ENCODE assay signal across 8 cellular contexts in the genomic region with DNA sequence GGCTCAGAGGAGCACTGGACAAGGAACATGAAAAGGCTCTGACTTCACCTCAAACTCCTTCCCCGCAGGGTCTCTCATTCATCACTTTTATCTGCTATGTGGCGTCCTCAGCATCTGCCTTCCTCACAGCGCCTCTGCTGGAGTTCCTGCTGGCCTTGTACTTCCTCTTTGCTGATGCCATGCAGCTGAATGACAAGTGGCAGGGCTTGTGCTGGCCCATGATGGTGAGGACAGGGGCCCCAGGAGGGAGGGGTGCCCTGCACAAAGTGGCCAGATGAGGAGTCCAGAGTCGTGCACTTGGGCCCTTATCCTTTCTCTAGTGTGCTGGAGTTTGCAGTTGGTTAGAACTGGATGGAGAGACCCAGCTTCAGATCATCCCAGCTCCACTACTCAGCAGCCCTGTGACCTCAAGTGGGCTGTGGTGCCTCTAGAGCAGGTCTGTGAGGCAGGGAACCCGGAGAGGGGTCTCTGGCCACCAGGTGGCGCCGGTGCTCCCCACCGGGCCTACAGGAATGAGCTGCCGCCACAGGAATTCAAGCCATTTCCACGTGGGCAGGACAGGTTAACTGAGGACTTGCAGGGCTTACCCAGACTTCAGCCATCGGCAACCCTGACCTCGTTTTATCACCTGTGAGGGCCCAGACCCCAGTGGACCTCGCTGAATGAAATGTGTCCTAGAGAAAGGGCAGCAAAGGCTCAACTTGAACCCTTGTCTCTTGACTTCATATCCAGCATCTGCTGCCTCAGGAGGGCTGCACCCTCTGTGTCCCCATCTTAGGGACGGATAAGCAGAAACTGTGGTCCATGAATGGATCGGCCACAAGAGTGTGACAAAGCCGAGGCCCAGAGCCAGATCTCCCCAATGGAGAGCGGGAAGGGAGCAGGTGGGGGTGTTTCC. TPM values are rescaled to one million over a fixed set of nuclear protein-coding genes. Genes with fewer than 3 reads are reported as not detected.
DNase-seq lines count a peak whose midpoint lies in the region; ATAC-seq, FAIRE-seq and TF ChIP-seq lines count a peak whose summit lies in the region.

No MANE protein-coding gene starts in this region.

- ATAC-seq in HG03460 (IDR thresholded peaks at IDR 0.05; ENCODE audit: unreplicated experiment) (peak; percentile 28), GM21526 (IDR thresholded peaks at IDR 0.05; ENCODE audit: low FRiP score, unreplicated experiment) (no peak)
- peak; percentile 17 for ATAC-seq in activated CD8-positive, alpha-beta memory T cell treated with anti-CD3 and anti-CD28 coated beads, Interleukin-2, amount 10 ng/mL, durations not matched to agents 7 days and 5 days

- no peaks in the 10 kb centered on the region for H4K20me1 ChIP-seq in endothelial cell of umbilical vein (replicated peaks; ENCODE audit: control insufficient read depth, extremely low read depth, insufficient read depth, low read length)

- H3K36me3 Mint-ChIP-seq in activated CD8-positive, alpha-beta memory T cell treated with anti-CD3 and anti-CD28 coated beads, Interleukin-2, amount 10 ng/mL, durations not matched to agents 7 days and 5 days: peaks cover 38% of the 10 kb centered on the region

- no TSS peak for BruUV-seq in endothelial cell of umbilical vein (replicated peaks; lab: Mats Ljungman, UMichigan)

- no peak overlapping the region for H3K4me2 ChIP-seq in endothelial cell of umbilical vein (ENCODE audit: insufficient read depth, low read length)

- intact Hi-C loops in endothelial cell of umbilical vein (cut with micrococcal nuclease): loop anchor here (1.0 to 5.0 kb wide), 3 partner anchors 54 to 259 kb away; no protein-coding TSS in a partner anchor

- H3K79me2 ChIP-seq in endothelial cell of umbilical vein (ENCODE audit: control insufficient read depth, insufficient read depth, low read length): peaks cover 30% of the 10 kb centered on the region

- H3K4me1 ChIP-seq in endothelial cell of umbilical vein (ENCODE audit: control insufficient read depth, extremely low read depth, insufficient read depth, low read length): peaks cover 17% of the 10 kb centered on the region

- peak overlapping the region; percentile 28 for H3K27ac ChIP-seq in endothelial cell of umbilical vein (ENCODE audit: insufficient read depth, low read depth, low read length)

- H3K4me3 ChIP-seq in GM12865 (ENCODE audit: low read depth, low read length): no peak overlapping the region
- no peak overlapping the region for H3K4me3 ChIP-seq in endothelial cell of umbilical vein (replicated peaks in 1 of 3; ENCODE audit: insufficient read depth in 1 of 3, low read depth in 1 of 3, low read length in 3 of 3)

- dilution Hi-C loops in endothelial cell of umbilical vein (cut with MboI; ENCODE audit: extremely low pct_ligation_motif_present, low sequenced_read_pairs): no loop called here

- H2AFZ ChIP-seq in endothelial cell of umbilical vein (ENCODE audit: low read depth, low read length): no peak overlapping the region

- TF ChIP-seq POLR2A in endothelial cell of umbilical vein (IDR thresholded peaks at IDR 0.05; ENCODE audit: low read depth, low read length): no peak

- POLR2A ChIA-PET in endothelial cell of umbilical vein (lab: Charles Lee): interaction anchor here (0.6 kb wide), 1 partner anchor 139 kb away, joined by 5 read pairs; no protein-coding TSS in a partner anchor

- no peak overlapping the region for H3K9ac ChIP-seq in endothelial cell of umbilical vein (replicated peaks; ENCODE audit: extremely low read depth, insufficient read depth, low read length)

- no peaks in the 10 kb centered on the region for H3K9me1 ChIP-seq in endothelial cell of umbilical vein (replicated peaks; ENCODE audit: control insufficient read depth, extremely low read depth, insufficient read depth, low read length)

- peaks cover 46% of the 10 kb centered on the region for H3K4me1 Mint-ChIP-seq in activated CD8-positive, alpha-beta memory T cell treated with anti-CD3 and anti-CD28 coated beads, Interleukin-2, amount 10 ng/mL, durations not matched to agents 7 days and 5 days

- peak; percentile 93 for FAIRE-seq in endothelial cell of umbilical vein (lab: Jason Lieb, UNC)

- H3K36me3 ChIP-seq in endothelial cell of umbilical vein (ENCODE audit: control insufficient read depth in 2 of 2, extremely low read depth in 1 of 2, insufficient read depth in 2 of 2, low read length in 2 of 2): peaks cover 20 to 38% of the 10 kb centered on the region in 2 experiments

- H3K9me3 ChIP-seq in endothelial cell of umbilical vein (replicated peaks; ENCODE audit: control insufficient read depth, insufficient read depth, low read length): no peaks in the 10 kb centered on the region

- no peaks in the 10 kb centered on the region for H3K9me3 Mint-ChIP-seq in activated CD8-positive, alpha-beta memory T cell treated with anti-CD3 and anti-CD28 coated beads, Interleukin-2, amount 10 ng/mL, durations not matched to agents 7 days and 5 days (ENCODE audit: low read depth)

- peak; percentile 78 for DNase-seq in GM12865 (ENCODE audit: low read depth)
- DNase-seq in NOMO-1 treated with DMSO at 0.1 percent for 48 hours (lab: John Stamatoyannopoulos, UW; ENCODE audit: unreplicated experiment): peak; percentile 65
- DNase-seq in activated CD8-positive, alpha-beta memory T cell treated with anti-CD3 and anti-CD28 coated beads, Interleukin-2, amount 10 ng/mL, durations not matched to agents 7 days and 5 days: peak; percentile 86
- peak; percentile 77 for DNase-seq in endothelial cell of umbilical vein (ENCODE audit: low read depth, low spot score)
- DNase-seq in midbrain (lab: John Stamatoyannopoulos, UW): peak; percentile 78
- DNase-seq in stimulated activated CD8-positive, alpha-beta memory T cell treated with anti-CD3 and anti-CD28 coated beads, Interleukin-4, amount 100 ng/mL, for 1 hour (ENCODE audit: low read depth in 2 of 2, low spot score in 1 of 2): peak; percentile 52 to 68

- H3K27ac Mint-ChIP-seq in activated CD8-positive, alpha-beta memory T cell treated with anti-CD3 and anti-CD28 coated beads, Interleukin-2, amount 10 ng/mL, durations not matched to agents 7 days and 5 days: peak overlapping the region; percentile 59

- no peak overlapping the region for H3K4me3 Mint-ChIP-seq in activated CD8-positive, alpha-beta memory T cell treated with anti-CD3 and anti-CD28 coated beads, Interleukin-2, amount 10 ng/mL, durations not matched to agents 7 days and 5 days

- CTCF ChIA-PET in activated CD8-positive, alpha-beta memory T cell treated with anti-CD3 and anti-CD28 coated beads, Interleukin-2, amount 10 ng/mL, durations not matched to agents 7 days and 5 days (lab: Charles Lee): interaction anchor here (0.6 to 4.3 kb wide), 52 partner anchors 9 to 272 kb away, joined by 3 to 36 read pairs (median 4); partner anchors contain the start of genes CKLF, CMTM4, DYNC1LI2 and NAE1
- CTCF ChIA-PET in endothelial cell of umbilical vein (lab: Charles Lee): interaction anchor here (0.6 to 6.3 kb wide), 75 partner anchors 9 to 318 kb away, joined by 3 to 171 read pairs (median 5); partner anchors contain the start of genes CKLF, CMTM4, DYNC1LI2 and NAE1

- no peaks in the 10 kb centered on the region for H3K27me3 Mint-ChIP-seq in activated CD8-positive, alpha-beta memory T cell treated with anti-CD3 and anti-CD28 coated beads, Interleukin-2, amount 10 ng/mL, durations not matched to agents 7 days and 5 days

- no peaks in the 10 kb centered on the region for H3K27me3 ChIP-seq in endothelial cell of umbilical vein (ENCODE audit: control insufficient read depth in 2 of 2, insufficient read depth in 2 of 2, low read length in 2 of 2)

- TF ChIP-seq CTCF in GM12865 (IDR thresholded peaks at IDR 0.05; ENCODE audit: insufficient read depth, low read depth, low read length, missing control alignments) (peak; percentile 91), endothelial cell of umbilical vein (IDR thresholded peaks at IDR 0.05; ENCODE audit: extremely low read depth in 1 of 2, insufficient read depth in 1 of 2, low read depth in 1 of 2, low read length in 2 of 2) (peak; percentile 99)

RNA-seq across cellular contexts. Expression of gene CMTM3, which starts 4.0 kb away (rescaled TPM):
- total RNA-seq in activated CD8-positive, alpha-beta memory T cell treated with anti-CD3 and anti-CD28 coated beads, Interleukin-2, amount 10 ng/mL, durations not matched to agents 7 days and 5 days: 10 to 100 TPM; 85.0 to 90.3 TPM
- total RNA-seq in endothelial cell of umbilical vein: 83.6 and 90.5 TPM in 2 replicates
- 86.2 and 104 TPM in 2 replicates for polyA plus RNA-seq in endothelial cell of umbilical vein
- 74.9 and 81.6 TPM in 2 replicates for polyA plus RNA-seq in endothelial cell of umbilical vein (2011; cell fraction: cytosol; rRNA removed)
- 43.1 and 45.5 TPM in 2 replicates for polyA plus RNA-seq in endothelial cell of umbilical vein (2011; cell fraction: nucleus; rRNA removed)
- 66.2 and 95.6 TPM in 2 replicates for polyA plus RNA-seq in endothelial cell of umbilical vein (2012)
- polyA minus RNA-seq in endothelial cell of umbilical vein: 75.2 and 81.4 TPM in 2 replicates
- not detected for polyA minus RNA-seq in endothelial cell of umbilical vein (2011; cell fraction: cytosol; rRNA and poly(A)+ RNA removed)
- polyA minus RNA-seq in endothelial cell of umbilical vein (2011; cell fraction: nucleus; rRNA and poly(A)+ RNA removed): 12.5 and 16.8 TPM in 2 replicates

RNA-seq across cellular contexts. Expression of gene CMTM2, which starts 29.2 kb away (rescaled TPM):
- total RNA-seq in activated CD8-positive, alpha-beta memory T cell treated with anti-CD3 and anti-CD28 coated beads, Interleukin-2, amount 10 ng/mL, durations not matched to agents 7 days and 5 days: 1 to 10 TPM; 1.1 to 1.6 TPM
- not detected in 2 replicates for total RNA-seq in endothelial cell of umbilical vein
- not detected in 2 replicates for polyA plus RNA-seq in endothelial cell of umbilical vein
- polyA plus RNA-seq in endothelial cell of umbilical vein (2011; cell fraction: cytosol; rRNA removed): not detected in 2 replicates
- polyA plus RNA-seq in endothelial cell of umbilical vein (2011; cell fraction: nucleus; rRNA removed): 0.20 TPM in 1 of 2 replicates, not detected in the other
- not detected in 2 replicates for polyA plus RNA-seq in endothelial cell of umbilical vein (2012)
- polyA minus RNA-seq in endothelial cell of umbilical vein: 1.6 TPM in 1 of 2 replicates, not detected in the other
- polyA minus RNA-seq in endothelial cell of umbilical vein (2011; cell fraction: cytosol; rRNA and poly(A)+ RNA removed): not detected
- polyA minus RNA-seq in endothelial cell of umbilical vein (2011; cell fraction: nucleus; rRNA and poly(A)+ RNA removed): not detected in 2 replicates

RNA-seq across cellular contexts. Expression of gene CMTM1, which starts 42.3 kb away (rescaled TPM):
- 10 to 100 TPM; 21.1 to 21.4 TPM for total RNA-seq in activated CD8-positive, alpha-beta memory T cell treated with anti-CD3 and anti-CD28 coated beads, Interleukin-2, amount 10 ng/mL, durations not matched to agents 7 days and 5 days
- total RNA-seq in endothelial cell of umbilical vein: 9.3 and 12.3 TPM in 2 replicates
- 3.0 and 3.8 TPM in 2 replicates for polyA plus RNA-seq in endothelial cell of umbilical vein
- 1.9 and 2.5 TPM in 2 replicates for polyA plus RNA-seq in endothelial cell of umbilical vein (2011; cell fraction: cytosol; rRNA removed)
- polyA plus RNA-seq in endothelial cell of umbilical vein (2011; cell fraction: nucleus; rRNA removed): 1.8 and 2.4 TPM in 2 replicates
- polyA plus RNA-seq in endothelial cell of umbilical vein (2012): 2.9 and 5.1 TPM in 2 replicates
- 3.8 and 4.5 TPM in 2 replicates for polyA minus RNA-seq in endothelial cell of umbilical vein
- polyA minus RNA-seq in endothelial cell of umbilical vein (2011; cell fraction: cytosol; rRNA and poly(A)+ RNA removed): 4.8 TPM
- 1.2 and 1.9 TPM in 2 replicates for polyA minus RNA-seq in endothelial cell of umbilical vein (2011; cell fraction: nucleus; rRNA and poly(A)+ RNA removed)

RNA-seq across cellular contexts. Expression of gene CKLF, which starts 56.1 kb away (rescaled TPM):
- total RNA-seq in activated CD8-positive, alpha-beta memory T cell treated with anti-CD3 and anti-CD28 coated beads, Interleukin-2, amount 10 ng/mL, durations not matched to agents 7 days and 5 days: 100 to 1,000 TPM; 199 to 220 TPM
- total RNA-seq in endothelial cell of umbilical vein: 80.0 and 93.4 TPM in 2 replicates
- polyA plus RNA-seq in endothelial cell of umbilical vein: 197 and 209 TPM in 2 replicates
- 174 and 175 TPM in 2 replicates for polyA plus RNA-seq in endothelial cell of umbilical vein (2011; cell fraction: cytosol; rRNA removed)
- polyA plus RNA-seq in endothelial cell of umbilical vein (2011; cell fraction: nucleus; rRNA removed): 54.0 and 61.7 TPM in 2 replicates
- 85.6 and 95.1 TPM in 2 replicates for polyA plus RNA-seq in endothelial cell of umbilical vein (2012)
- polyA minus RNA-seq in endothelial cell of umbilical vein: 49.7 and 62.3 TPM in 2 replicates
- 38.7 TPM for polyA minus RNA-seq in endothelial cell of umbilical vein (2011; cell fraction: cytosol; rRNA and poly(A)+ RNA removed)
- polyA minus RNA-seq in endothelial cell of umbilical vein (2011; cell fraction: nucleus; rRNA and poly(A)+ RNA removed): 9.4 and 9.9 TPM in 2 replicates

RNA-seq across cellular contexts. Expression of gene TK2, which starts 58.6 kb away (rescaled TPM):
- 10 to 100 TPM in 1 of 2 experiments, 1 to 10 TPM in 1; 8.5 to 10.8 TPM for total RNA-seq in activated CD8-positive, alpha-beta memory T cell treated with anti-CD3 and anti-CD28 coated beads, Interleukin-2, amount 10 ng/mL, durations not matched to agents 7 days and 5 days
- 23.4 and 25.2 TPM in 2 replicates for total RNA-seq in endothelial cell of umbilical vein
- 12.1 and 12.2 TPM in 2 replicates for polyA plus RNA-seq in endothelial cell of umbilical vein
- 15.2 and 16.6 TPM in 2 replicates for polyA plus RNA-seq in endothelial cell of umbilical vein (2011; cell fraction: cytosol; rRNA removed)
- 25.4 and 27.0 TPM in 2 replicates for polyA plus RNA-seq in endothelial cell of umbilical vein (2011; cell fraction: nucleus; rRNA removed)
- 19.2 and 20.4 TPM in 2 replicates for polyA plus RNA-seq in endothelial cell of umbilical vein (2012)
- 31.5 and 50.2 TPM in 2 replicates for polyA minus RNA-seq in endothelial cell of umbilical vein
- 14.0 TPM for polyA minus RNA-seq in endothelial cell of umbilical vein (2011; cell fraction: cytosol; rRNA and poly(A)+ RNA removed)
- polyA minus RNA-seq in endothelial cell of umbilical vein (2011; cell fraction: nucleus; rRNA and poly(A)+ RNA removed): 10.6 and 12.2 TPM in 2 replicates
